Comparison of ENCODE assay signal across 11 cellular contexts in the genomic region with DNA sequence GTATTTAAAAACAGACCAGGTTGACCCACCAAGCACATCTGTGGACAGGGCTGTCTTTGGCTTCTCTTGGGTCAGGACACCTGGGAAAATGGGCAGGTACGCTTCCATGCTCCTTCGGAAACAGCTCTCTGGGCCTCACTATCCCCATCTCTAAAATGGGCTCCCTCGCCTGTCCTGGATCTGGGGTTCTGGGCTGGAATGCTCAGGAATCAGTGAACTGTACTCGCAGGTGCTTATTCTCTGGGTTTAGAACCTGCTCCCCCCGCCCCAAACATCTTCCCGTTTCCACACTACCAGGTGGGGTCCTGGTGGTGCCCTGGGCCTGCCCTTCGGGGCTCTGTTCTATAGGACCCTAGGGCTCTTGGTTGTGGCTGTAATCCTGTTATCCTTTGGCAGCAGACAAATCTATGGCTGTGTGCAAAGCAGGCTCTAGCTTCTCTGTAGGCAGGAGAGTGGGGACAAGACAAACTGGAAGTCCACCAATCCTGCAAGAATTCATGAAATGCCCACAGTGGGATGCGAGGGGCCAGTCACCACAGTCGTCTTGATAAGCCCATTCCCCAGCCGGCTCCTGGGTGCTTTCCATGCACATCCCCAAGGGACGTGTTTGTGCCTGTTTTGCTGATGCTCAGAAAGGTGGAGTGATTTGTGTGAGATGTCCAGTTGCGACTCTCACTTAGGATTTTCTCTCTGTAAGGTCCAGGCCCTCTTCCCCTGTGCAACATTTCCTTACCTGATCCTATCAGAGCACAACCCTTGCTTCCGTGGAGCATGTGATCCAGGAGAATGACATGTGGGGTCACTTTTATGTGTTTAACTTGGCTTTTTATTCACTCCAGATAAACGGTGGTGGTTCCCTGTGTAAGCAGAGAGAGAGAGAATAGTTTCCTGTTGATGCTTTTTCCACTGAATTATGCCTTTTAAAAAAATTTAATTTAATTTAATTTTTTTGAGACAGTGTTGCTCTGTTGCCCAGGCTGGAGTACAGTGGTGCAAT. TPM values are rescaled to one million over a fixed set of nuclear protein-coding genes. Genes with fewer than 3 reads are reported as not detected.
DNase-seq lines count a peak whose midpoint lies in the region; ATAC-seq and TF ChIP-seq lines count a peak whose summit lies in the region.
"Had no signal": no experiment of that assay in that cellular context is flagged by ENCODE, and none has a peak within 500 bp of the region (broad histone marks: within the 10 kb centered on the region; RNA-seq: fewer than 3 reads in every experiment).

No MANE protein-coding gene starts in this region.

- peaks cover 47% of the 10 kb centered on the region for H3K4me1 Mint-ChIP-seq in activated naive CD4-positive, alpha-beta T cell treated with anti-CD3 and anti-CD28 coated beads, Interleukin-2, amount 50 U/mL, for 24 hours
- H3K4me1 Mint-ChIP-seq in activated B cell treated with CpG ODN at 0.5 μM for 24 hours = peaks cover 61% of the 10 kb centered on the region

- H3K27ac ChIP-seq in subcutaneous abdominal adipose tissue (ENCODE audit: low read depth, low read length) = peak overlapping the region; percentile 65

- POLR2A ChIA-PET in activated B cell treated with CpG ODN at 0.5 μM for 24 hours (lab: Charles Lee) = interaction anchor here (0.6 kb wide), 1 partner anchor 1532 kb away, joined by 3 read pairs; no protein-coding TSS in a partner anchor

- H3K4me1 ChIP-seq in subcutaneous abdominal adipose tissue (ENCODE audit: control insufficient read depth in 5 of 5, insufficient read depth in 5 of 5, low read length in 5 of 5) (peaks cover 8 to 21% (median 17%) of the 10 kb centered on the region in 5 donors), HAP-1 (peaks cover 14% of the 10 kb centered on the region)

- H3K27me3 ChIP-seq in subcutaneous abdominal adipose tissue (ENCODE audit: control insufficient read depth in 5 of 5, insufficient read depth in 4 of 5, low read length in 5 of 5) = no peaks in the 10 kb centered on the region
- no peaks in the 10 kb centered on the region for H3K27me3 ChIP-seq in HAP-1 (ENCODE audit: low read depth)

- intact Hi-C loops in activated B cell treated with CpG ODN at 0.5 μM for 24 hours (cut with micrococcal nuclease) = no loop called here

- CTCF ChIA-PET in activated B cell treated with CpG ODN at 0.5 μM for 24 hours (lab: Charles Lee) = interaction anchor here (0.9 to 1.1 kb wide), 2 partner anchors 10 to 120 kb away, joined by 3 to 4 read pairs; no protein-coding TSS in a partner anchor

- no peak for DNase-seq in activated naive CD4-positive, alpha-beta T cell treated with anti-CD3 and anti-CD28 coated beads, Interleukin-2, amount 50 U/mL, for 16 hours
- DNase-seq in activated B cell treated with CpG ODN at 0.5 μM for 24 hours = no peak
- peak; percentile 59 for DNase-seq in islet precursor cell
- DNase-seq in NCI-H2171 (lab: John Stamatoyannopoulos, UW) = no peak
- no peak for DNase-seq in HAP-1 (ENCODE audit: low spot score in 2 of 2)
- DNase-seq in D341Med (ENCODE audit: low spot score) = no peak
- DNase-seq: central memory CD4-positive, alpha-beta T cell; midbrain; SIG-M5 had no signal

- in situ Hi-C loops in HAP-1 (cut with MboI; ENCODE audit: low sequenced_read_pairs) = loop anchor here (25.0 kb wide), 1 partner anchor 466 kb away; the partner anchor contains the start of gene ABAT

- H3K27ac Mint-ChIP-seq in activated naive CD4-positive, alpha-beta T cell treated with anti-CD3 and anti-CD28 coated beads, Interleukin-2, amount 50 U/mL, for 24 hours = peak overlapping the region; percentile 83
- peak overlapping the region; percentile 80 for H3K27ac Mint-ChIP-seq in activated B cell treated with CpG ODN at 0.5 μM for 24 hours

- no peaks in the 10 kb centered on the region for H3K27me3 Mint-ChIP-seq in activated naive CD4-positive, alpha-beta T cell treated with anti-CD3 and anti-CD28 coated beads, Interleukin-2, amount 50 U/mL, for 24 hours
- no peaks in the 10 kb centered on the region for H3K27me3 Mint-ChIP-seq in activated B cell treated with CpG ODN at 0.5 μM for 24 hours

- ATAC-seq in activated B cell treated with CpG ODN at 0.5 μM for 24 hours (ENCODE audit: low read depth) = no peak

- H3K36me3 ChIP-seq in subcutaneous abdominal adipose tissue (ENCODE audit: control insufficient read depth in 5 of 5, insufficient read depth in 5 of 5, low read length in 5 of 5) (peaks cover 0 to 12% (median 4%) of the 10 kb centered on the region in 5 donors), HAP-1 (replicated peaks) (peaks cover 2% of the 10 kb centered on the region; the same call in 1 of the 2 replicates)

- no peak for TF ChIP-seq CTCF in activated B cell treated with CpG ODN at 0.5 μM for 24 hours (IDR thresholded peaks at IDR 0.05)

- H3K4me3 ChIP-seq in subcutaneous abdominal adipose tissue (ENCODE audit: low read depth in 1 of 5, low read length in 5 of 5) (no peak overlapping the region), HAP-1 (no peak overlapping the region)

- H3K9me3 Mint-ChIP-seq in activated naive CD4-positive, alpha-beta T cell treated with anti-CD3 and anti-CD28 coated beads, Interleukin-2, amount 50 U/mL, for 24 hours = no peaks in the 10 kb centered on the region
- H3K9me3 Mint-ChIP-seq in activated B cell treated with CpG ODN at 0.5 μM for 24 hours = no peaks in the 10 kb centered on the region

- H3K9me3 ChIP-seq in subcutaneous abdominal adipose tissue (ENCODE audit: control insufficient read depth in 5 of 5, low read length in 5 of 5) (no peaks in the 10 kb centered on the region), HAP-1 (no peaks in the 10 kb centered on the region)

- H3K4me3 Mint-ChIP-seq in activated naive CD4-positive, alpha-beta T cell treated with anti-CD3 and anti-CD28 coated beads, Interleukin-2, amount 50 U/mL, for 24 hours = no peak overlapping the region
- H3K4me3 Mint-ChIP-seq in activated B cell treated with CpG ODN at 0.5 μM for 24 hours = no peak overlapping the region

- H3K9ac ChIP-seq in subcutaneous abdominal adipose tissue (ENCODE audit: low read length in 5 of 5) = peak overlapping the region in 1 of 5 donors; percentile 38

- peaks cover 4% of the 10 kb centered on the region for H3K36me3 Mint-ChIP-seq in activated naive CD4-positive, alpha-beta T cell treated with anti-CD3 and anti-CD28 coated beads, Interleukin-2, amount 50 U/mL, for 24 hours
- peaks cover 10% of the 10 kb centered on the region for H3K36me3 Mint-ChIP-seq in activated B cell treated with CpG ODN at 0.5 μM for 24 hours (ENCODE audit: low read depth)

RNA-seq across cellular contexts. Expression of gene HAPSTR1, which starts 37.2 kb away (rescaled TPM):
- total RNA-seq in activated B cell treated with CpG ODN at 0.5 μM for 24 hours = 77.0 and 85.6 TPM in 2 replicates
